9 cellular contexts compared by ENCODE assay signal in genomic region chr12:88334271-88334670, GRCh38.
DNase-seq lines count a peak whose midpoint lies in the region; ATAC-seq and TF ChIP-seq lines count a peak whose summit lies in the region.
"Had no signal": no experiment of that assay in that cellular context is flagged by ENCODE, and none has a peak within 500 bp of the region (broad histone marks: within the 10 kb centered on the region; RNA-seq: fewer than 3 reads in every experiment).

No MANE protein-coding gene starts in this region.

- no peak for TF ChIP-seq CTCF in A673 (conservative IDR thresholded peaks at IDR 0.05; ENCODE audit: low read depth, low read length)

- no peaks in the 10 kb centered on the region for H3K4me1 ChIP-seq in A673 (ENCODE audit: insufficient read depth, low read length, poor library complexity, severe bottlenecking)

- H3K9me3 Mint-ChIP-seq in activated naive CD4-positive, alpha-beta T cell treated with anti-CD3 and anti-CD28 coated beads for 36 hours = no peaks in the 10 kb centered on the region

- intact Hi-C loops in A673 (cut with micrococcal nuclease; ENCODE audit: unreplicated experiment) = no loop called here
- intact Hi-C loops in activated naive CD4-positive, alpha-beta T cell treated with anti-CD3 and anti-CD28 coated beads for 36 hours (cut with micrococcal nuclease) = no loop called here

- H3K36me3 ChIP-seq in A673 (ENCODE audit: insufficient read depth, low read length, poor library complexity, severe bottlenecking) = no peaks in the 10 kb centered on the region

- no peak for TF ChIP-seq POLR2A in erythroblast (IDR thresholded peaks at IDR 0.05; ENCODE audit: low read length)

- H3K4me3 ChIP-seq in A673 (ENCODE audit: low read depth, low read length, poor library complexity, severe bottlenecking) = no peak overlapping the region

- DNase-seq in EH (ENCODE audit: low read depth) (peak; percentile 74), RPMI7951 (ENCODE audit: low read depth) (peak; percentile 84), glomerular visceral epithelial cell (ENCODE audit: extremely low spot score) (peak; percentile 77), A673 (ENCODE audit: low spot score) (no peak), erythroblast (lab: John Stamatoyannopoulos, UW) (no peak)
- no peak for DNase-seq in activated naive CD4-positive, alpha-beta T cell treated with anti-CD3 and anti-CD28 coated beads for 36 hours
- DNase-seq: NCI-H446 had no signal

- H3K27ac Mint-ChIP-seq in activated naive CD4-positive, alpha-beta T cell treated with anti-CD3 and anti-CD28 coated beads for 36 hours = no peak overlapping the region

- CTCF ChIA-PET in A673 (lab: Charles Lee) = no interaction called here
- CTCF ChIA-PET in activated naive CD4-positive, alpha-beta T cell treated with anti-CD3 and anti-CD28 coated beads for 36 hours (lab: Charles Lee) = no interaction called here

- no peaks in the 10 kb centered on the region for H3K4me1 Mint-ChIP-seq in activated naive CD4-positive, alpha-beta T cell treated with anti-CD3 and anti-CD28 coated beads for 36 hours (ENCODE audit: low read depth)

- POLR2A ChIA-PET in A673 (lab: Charles Lee; ENCODE audit: low non-redundant PET) = no interaction called here

- BruUV-seq in A673 (replicated peaks; lab: Mats Ljungman, UMichigan) = no TSS peak

- peaks cover 2% of the 10 kb centered on the region for H3K27me3 Mint-ChIP-seq in activated naive CD4-positive, alpha-beta T cell treated with anti-CD3 and anti-CD28 coated beads for 36 hours (ENCODE audit: low read depth)

- H3K27me3 ChIP-seq in A673 (replicated peaks; ENCODE audit: insufficient read depth, low read depth, low read length, poor library complexity) = no peaks in the 10 kb centered on the region

- peak; percentile 40 for ATAC-seq in HG02885 (IDR thresholded peaks at IDR 0.05; ENCODE audit: poor library complexity, unreplicated experiment)
- ATAC-seq in HG02763 (IDR thresholded peaks at IDR 0.05; ENCODE audit: unreplicated experiment) = no peak

- no peak overlapping the region for H3K27ac ChIP-seq in A673 (ENCODE audit: low read depth, low read length, poor library complexity, severe bottlenecking)

- no peak overlapping the region for H3K4me3 Mint-ChIP-seq in activated naive CD4-positive, alpha-beta T cell treated with anti-CD3 and anti-CD28 coated beads for 36 hours

- no peaks in the 10 kb centered on the region for H3K9me3 ChIP-seq in A673 (ENCODE audit: low read depth, low read length, poor library complexity, severe bottlenecking)

- H3K36me3 Mint-ChIP-seq in activated naive CD4-positive, alpha-beta T cell treated with anti-CD3 and anti-CD28 coated beads for 36 hours (ENCODE audit: low read depth) = no peaks in the 10 kb centered on the region

Comparison
In these comparisons a context has a peak if more than half of its experiments do, and no peak if none do; other contexts are left out.
1. DNase-seq: peak in EH (single experiment), RPMI7951 (single experiment) and glomerular visceral epithelial cell (single experiment); none in A673 (single experiment), activated naive CD4-positive, alpha-beta T cell treated with anti-CD3 and anti-CD28 coated beads for 36 hours (single experiment) and erythroblast (0 of 2).